In genomic region chr11:35173011-35173511, GRCh38 we compare ENCODE assay signal across 8 cellular contexts. TPM values are rescaled to one million over a fixed set of nuclear protein-coding genes. Genes with fewer than 3 reads are reported as not detected.
DNase-seq lines count a peak whose midpoint lies in the region; ATAC-seq and TF ChIP-seq lines count a peak whose summit lies in the region.

No MANE protein-coding gene starts in this region.

- no peak for DNase-seq in T-helper 2 cell treated with Interferon-gamma antibody and Interleukin-4, amounts not matched to agents 5 μg/mL and 100 μg/mL, for 36 hours (ENCODE audit: low spot score)
- DNase-seq in T-helper 2 cell = no peak
- peak; percentile 90 for DNase-seq in choroid plexus epithelial cell (ENCODE audit: low read depth)
- DNase-seq in spleen = no peak
- DNase-seq in T1000 (lab: John Stamatoyannopoulos, UW) = no peak
- no peak for DNase-seq in G401 (ENCODE audit: low spot score)
- no peak for DNase-seq in activated T-cell treated with anti-CD3 and anti-CD28 coated beads, Interleukin-2, amount 50 U/mL, for 48 hours

- WGBS in spleen, 5 donors = 7 to 14% (median 9%) methylated on average over 2 of the region's 2 CpGs

- no peak for TF ChIP-seq POLR2A in spleen (IDR thresholded peaks at IDR 0.05)

- H3K4me1 Mint-ChIP-seq in T-helper 2 cell treated with Interferon-gamma antibody and Interleukin-4, amounts not matched to agents 5 μg/mL and 100 μg/mL, for 36 hours (ENCODE audit: low read depth) = peaks cover 87% of the 10 kb centered on the region

- in situ Hi-C loops in G401 (cut with HindIII; ENCODE audit: low sequenced_read_pairs) = no loop called here

- no peaks in the 10 kb centered on the region for H3K9me3 Mint-ChIP-seq in T-helper 2 cell treated with Interferon-gamma antibody and Interleukin-4, amounts not matched to agents 5 μg/mL and 100 μg/mL, for 36 hours

- H3K4me1 ChIP-seq in spleen = peaks cover 43 to 100% (median 94%) of the 10 kb centered on the region in 6 donors

- H3K27ac ChIP-seq in spleen = peak overlapping the region; percentile 71 to 96 (median 86)

- no peak for TF ChIP-seq CTCF in choroid plexus epithelial cell (conservative IDR thresholded peaks at IDR 0.05; ENCODE audit: low read depth, low read length)
- no peak for TF ChIP-seq CTCF in spleen (IDR thresholded peaks at IDR 0.05 in 8 of 11, conservative IDR thresholded peaks at IDR 0.05 in 3 of 11)

- peak overlapping the region; percentile 84 for H3K27ac Mint-ChIP-seq in T-helper 2 cell treated with Interferon-gamma antibody and Interleukin-4, amounts not matched to agents 5 μg/mL and 100 μg/mL, for 36 hours

- peaks cover 69% of the 10 kb centered on the region for H3K36me3 Mint-ChIP-seq in T-helper 2 cell treated with Interferon-gamma antibody and Interleukin-4, amounts not matched to agents 5 μg/mL and 100 μg/mL, for 36 hours (ENCODE audit: low read depth)

- H3K4me3 ChIP-seq in choroid plexus epithelial cell (ENCODE audit: low read depth, low read length) (no peak overlapping the region), spleen (peak overlapping the region in 1 of 8 donors; percentile 35)

- H3K4me3 Mint-ChIP-seq in T-helper 2 cell treated with Interferon-gamma antibody and Interleukin-4, amounts not matched to agents 5 μg/mL and 100 μg/mL, for 36 hours = peak overlapping the region; percentile 57

- no peaks in the 10 kb centered on the region for H3K27me3 ChIP-seq in spleen (replicated peaks in 1 of 7)

- no peaks in the 10 kb centered on the region for H3K27me3 Mint-ChIP-seq in T-helper 2 cell treated with Interferon-gamma antibody and Interleukin-4, amounts not matched to agents 5 μg/mL and 100 μg/mL, for 36 hours (ENCODE audit: low read depth)

- H3K9me3 ChIP-seq in spleen = no peaks in the 10 kb centered on the region

- intact Hi-C loops in spleen (cut with DNase I; ENCODE audit: low total_unique reads) = no loop called here

- ATAC-seq in HG03354 (IDR thresholded peaks at IDR 0.05; ENCODE audit: poor library complexity, severe bottlenecking, unreplicated experiment) = peak; percentile 74

- peaks cover 0 to 20% (median 18%) of the 10 kb centered on the region in 6 donors for H3K36me3 ChIP-seq in spleen

RNA-seq across cellular contexts. Expression of gene CD44, which starts 34.1 kb away (rescaled TPM):
- total RNA-seq in spleen = 100 to 1,000 TPM; 200 to 521 (median 348) TPM
- polyA plus RNA-seq in spleen = 100 to 1,000 TPM in 1 of 3 donors, 10 to 100 TPM in 2; 60.9 to 103 (median 71.8) TPM
- 0.80 and 6.8 TPM in 2 replicates for total RNA-seq in G401 (2014; rRNA removed; shearing (Covaris generic))

Comparison
In these comparisons a context has a peak if more than half of its experiments do, and no peak if none do; other contexts are left out.
1. RNA of gene CD44, which starts 34.1 kb away (total RNA-seq): 200 to 521 TPM in spleen; 0.80 to 6.8 TPM in G401; every median in the first group is over 10 times any median in the second.